Comparison of ENCODE assay signal across 22 cellular contexts in the genomic region with DNA sequence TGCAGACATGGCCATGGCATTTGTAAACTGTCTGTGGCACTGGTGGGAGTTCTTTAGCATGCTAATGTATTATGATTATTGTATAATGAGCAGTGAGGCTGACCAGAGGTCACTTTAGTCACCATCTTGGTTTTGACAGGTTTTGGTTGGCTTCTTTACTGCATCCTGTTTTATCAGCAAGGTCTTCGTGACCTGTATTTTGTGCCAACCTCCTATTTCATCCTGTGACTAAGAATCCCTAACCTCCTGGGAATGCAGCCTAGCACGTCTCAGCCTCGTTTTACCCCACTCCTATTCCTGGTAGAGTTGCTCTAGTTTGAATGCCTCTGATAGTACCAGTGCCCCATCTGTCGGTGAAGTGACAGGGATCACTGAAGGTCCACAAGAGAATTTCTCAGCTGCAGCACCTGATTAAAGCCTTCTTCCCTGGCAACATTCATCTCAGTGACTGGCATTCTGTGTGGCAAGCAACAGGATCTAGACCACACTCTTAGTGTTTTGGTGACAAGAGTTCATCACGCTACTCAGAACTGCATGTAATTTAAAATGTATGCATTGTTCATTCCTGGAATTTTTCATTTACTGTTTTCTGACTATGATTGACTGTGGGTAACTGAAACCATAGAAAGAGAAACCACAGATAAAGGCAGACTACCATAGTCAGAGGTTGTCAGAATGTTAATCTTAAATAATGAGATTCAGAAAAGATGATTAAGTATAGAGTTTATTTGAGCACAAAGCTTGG. TPM values are rescaled to one million over a fixed set of nuclear protein-coding genes. Genes with fewer than 3 reads are reported as not detected.
"Had no signal": no experiment of that assay in that cellular context is flagged by ENCODE, and none has a peak within 500 bp of the region (broad histone marks: within the 10 kb centered on the region; RNA-seq: fewer than 3 reads in every experiment).

No MANE protein-coding gene starts in this region.

- H3K9me3 Mint-ChIP-seq: activated naive CD4-positive, alpha-beta T cell treated with anti-CD3 and anti-CD28 coated beads, Interleukin-2, amount 50 U/mL, for 72 hours; neural progenitor cell; stimulated activated naive CD8-positive, alpha-beta T cell treated with anti-CD3 and anti-CD28 coated beads, Interleukin-15, Interleukin-2, amounts not matched to agents 100 ng/mL and 50 ng/mL, for 24 hours; T-helper 1 cell treated with Interleukin-12 subunit alpha and Interleukin-12 subunit beta and Interleukin-4 antibody, amounts not matched to agents 30 μg/mL and 1 μg/mL, for 36 hours had no signal

- H3K27ac Mint-ChIP-seq: activated naive CD4-positive, alpha-beta T cell treated with anti-CD3 and anti-CD28 coated beads, Interleukin-2, amount 50 U/mL, for 72 hours; endodermal cell; naive B cell; neural progenitor cell; stimulated activated naive CD8-positive, alpha-beta T cell treated with anti-CD3 and anti-CD28 coated beads, Interleukin-15, Interleukin-2, amounts not matched to agents 100 ng/mL and 50 ng/mL, for 24 hours; T-helper 1 cell treated with Interleukin-12 subunit alpha and Interleukin-12 subunit beta and Interleukin-4 antibody, amounts not matched to agents 30 μg/mL and 1 μg/mL, for 36 hours had no signal

- H3K27me3 Mint-ChIP-seq: naive B cell; stimulated activated naive CD8-positive, alpha-beta T cell treated with anti-CD3 and anti-CD28 coated beads, Interleukin-15, Interleukin-2, amounts not matched to agents 100 ng/mL and 50 ng/mL, for 24 hours had no signal

- H3K4me3 ChIP-seq: neural progenitor cell, right lobe of liver, suprapubic skin had no signal

- DNase-seq: activated CD4-positive, alpha-beta T cell treated with anti-CD3 and anti-CD28 coated beads for 1 hour; activated gamma-delta T cell; endodermal cell; foreskin melanocyte; glutamatergic neuron; left ventricle myocardium superior; naive B cell; right lobe of liver; stimulated activated CD4-positive, alpha-beta T cell treated with anti-CD3 and anti-CD28 coated beads, Interleukin-15, amount 100 ng/mL, for 24 hours; stimulated activated CD4-positive, alpha-beta T cell treated with anti-CD3 and anti-CD28 coated beads, Interleukin-2, amount 100 ng/mL, for 48 hours; trophoblast cell; WERI-Rb-1 had no signal

- ATAC-seq: activated naive CD4-positive, alpha-beta T cell treated with anti-CD3 and anti-CD28 coated beads, Interleukin-2, amount 50 U/mL, for 72 hours; left ventricle myocardium superior; right lobe of liver had no signal

- H3K4me1 Mint-ChIP-seq: naive B cell, neural progenitor cell had no signal

- H3K27ac ChIP-seq: epithelial cell of prostate, neural progenitor cell, right lobe of liver, suprapubic skin, WERI-Rb-1 had no signal

- H3K4me3 Mint-ChIP-seq: endodermal cell; naive B cell; neural progenitor cell; stimulated activated naive CD8-positive, alpha-beta T cell treated with anti-CD3 and anti-CD28 coated beads, Interleukin-15, Interleukin-2, amounts not matched to agents 100 ng/mL and 50 ng/mL, for 24 hours; T-helper 1 cell treated with Interleukin-12 subunit alpha and Interleukin-12 subunit beta and Interleukin-4 antibody, amounts not matched to agents 30 μg/mL and 1 μg/mL, for 36 hours had no signal

- H3K27me3 ChIP-seq: neural progenitor cell, right lobe of liver, suprapubic skin had no signal

- H3K4me1 ChIP-seq: right lobe of liver, suprapubic skin had no signal

- H3K9me3 ChIP-seq: right lobe of liver, suprapubic skin had no signal

- H3K36me3 Mint-ChIP-seq: activated naive CD4-positive, alpha-beta T cell treated with anti-CD3 and anti-CD28 coated beads, Interleukin-2, amount 50 U/mL, for 72 hours; naive B cell; neural progenitor cell had no signal

- H3K36me3 ChIP-seq: neural progenitor cell, right lobe of liver, suprapubic skin, WERI-Rb-1 had no signal

RNA-seq across cellular contexts. Expression of a gene that starts 43.0 kb away (rescaled TPM):
- total RNA-seq: activated CD8-positive, alpha-beta memory T cell treated with anti-CD3 and anti-CD28 coated beads for 36 hours; activated naive CD4-positive, alpha-beta T cell treated with anti-CD3 and anti-CD28 coated beads, Interleukin-2, amount 50 U/mL, for 72 hours; cardiac septum; left ventricle myocardium superior; mononuclear cell; pulmonary artery endothelial cell had no signal
